In the genomic region with DNA sequence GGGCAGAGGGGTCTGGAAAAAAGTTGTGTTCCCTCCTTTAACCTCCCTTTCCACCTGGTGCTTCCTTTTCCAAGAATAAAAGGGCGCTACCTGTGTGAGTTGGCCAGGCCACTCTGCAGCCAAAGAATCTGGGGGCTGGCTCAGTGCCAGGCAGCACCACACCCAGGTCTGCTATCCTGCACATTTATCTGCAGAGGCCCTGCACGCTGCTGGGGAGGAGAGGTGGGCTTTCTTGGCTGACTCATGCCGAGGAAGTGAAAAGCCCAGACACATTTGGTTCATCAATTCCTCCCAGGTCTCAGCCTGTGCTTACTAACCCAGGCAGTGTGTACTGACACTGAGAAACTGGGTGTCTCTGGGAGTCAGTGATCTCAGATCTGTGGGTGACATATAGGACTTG, we compare ENCODE assay signal across 11 cellular contexts.
DNase-seq lines count a peak whose midpoint lies in the region; ATAC-seq, FAIRE-seq and TF ChIP-seq lines count a peak whose summit lies in the region.
"Had no signal": no experiment of that assay in that cellular context is flagged by ENCODE, and none has a peak within 500 bp of the region (broad histone marks: within the 10 kb centered on the region; RNA-seq: fewer than 3 reads in every experiment).

No MANE protein-coding gene starts in this region.

- H3K79me2 ChIP-seq in MM.1S (ENCODE audit: low read length) = no peaks in the 10 kb centered on the region

- no peaks in the 10 kb centered on the region for H3K4me1 ChIP-seq in HEK293 (ENCODE audit: control insufficient read depth, insufficient read depth, low read length)
- H3K4me1 ChIP-seq in pancreas = peaks cover 0 to 7% (median 0%) of the 10 kb centered on the region in 3 donors
- H3K4me1 ChIP-seq in MM.1S (ENCODE audit: low read length) = no peaks in the 10 kb centered on the region

- ATAC-seq in pancreas (peak; percentile 50 to 77 (median 68)), GM21526 (IDR thresholded peaks at IDR 0.05; ENCODE audit: low FRiP score, unreplicated experiment) (no peak)
- ATAC-seq in activated T-cell treated with anti-CD3 and anti-CD28 coated beads, Interleukin-2, amount 50 U/mL, for 4 hours = no peak

- H3K9me3 Mint-ChIP-seq in activated T-cell treated with anti-CD3 and anti-CD28 coated beads, Interleukin-2, amount 50 U/mL, for 4 hours = peaks cover 7% of the 10 kb centered on the region

- no peaks in the 10 kb centered on the region for H3K9me2 ChIP-seq in MM.1S (replicated peaks; ENCODE audit: insufficient read depth, low read length)

- DNase-seq in NCI-H69 (lab: John Stamatoyannopoulos, UW) = peak; percentile 58
- peak; percentile 97 for DNase-seq in epithelial cell of esophagus (ENCODE audit: low read depth)
- peak in 5 of 6 donors; percentile 36 to 75 (median 52) for DNase-seq in pancreas
- no peak for DNase-seq in activated T-cell treated with anti-CD3 and anti-CD28 coated beads, Interleukin-2, amount 50 U/mL, for 4 hours
- no peak for DNase-seq in MM.1S
- no peak for DNase-seq in NCI-H774 (lab: John Stamatoyannopoulos, UW)
- DNase-seq: KBM-7, T-helper 9 cell had no signal

- CTCF ChIA-PET in HEK293 (lab: Yijun Ruan, JAX) = interaction anchor here (0.6 kb wide), 1 partner anchor 18 kb away, joined by 5 read pairs; no protein-coding TSS in a partner anchor

- 28 to 34% methylated on average over 3 of the region's 3 CpGs for WGBS in pancreas, 2 donors

- no peaks in the 10 kb centered on the region for H3K36me3 ChIP-seq in HEK293 (ENCODE audit: control insufficient read depth in 2 of 2, insufficient read depth in 1 of 2, low read length in 2 of 2)
- no peaks in the 10 kb centered on the region for H3K36me3 ChIP-seq in pancreas
- H3K36me3 ChIP-seq in MM.1S (replicated peaks; ENCODE audit: insufficient read depth, low read length) = no peaks in the 10 kb centered on the region
- H3K36me3 ChIP-seq: tibial nerve had no signal

- H3K9ac ChIP-seq in MM.1S (ENCODE audit: low read length) = no peak overlapping the region

- no peak for TF ChIP-seq CTCF in HEK293 (tag by site-specific recombination; IDR thresholded peaks at IDR 0.05)
- TF ChIP-seq CTCF in epithelial cell of esophagus (IDR thresholded peaks at IDR 0.05; ENCODE audit: insufficient read depth, low read depth, low read length, missing control alignments) = no peak
- TF ChIP-seq CTCF in pancreas (IDR thresholded peaks at IDR 0.05) = no peak
- no peak for TF ChIP-seq CTCF in MM.1S (IDR thresholded peaks at IDR 0.05; ENCODE audit: low read length)

- no peak overlapping the region for H2AFZ ChIP-seq in MM.1S (ENCODE audit: low read length)

- H3K27me3 ChIP-seq in pancreas (no peaks in the 10 kb centered on the region), MM.1S (replicated peaks; ENCODE audit: insufficient read depth, low read length) (no peaks in the 10 kb centered on the region)
- H3K27me3 ChIP-seq: tibial nerve had no signal

- no peaks in the 10 kb centered on the region for H3F3A ChIP-seq in MM.1S (ENCODE audit: insufficient read depth, low read length)

- no peak overlapping the region for H3K4me3 Mint-ChIP-seq in activated T-cell treated with anti-CD3 and anti-CD28 coated beads, Interleukin-2, amount 50 U/mL, for 4 hours

- no peak for FAIRE-seq in pancreas (lab: Jason Lieb, UNC)

- no peaks in the 10 kb centered on the region for H4K20me1 ChIP-seq in MM.1S (ENCODE audit: insufficient read depth, low read length)

- intact Hi-C loops in pancreas (cut with DNase I) = no loop called here

- H3K36me3 Mint-ChIP-seq in activated T-cell treated with anti-CD3 and anti-CD28 coated beads, Interleukin-2, amount 50 U/mL, for 4 hours (ENCODE audit: insufficient read depth) = no peaks in the 10 kb centered on the region

- H3K9me3 ChIP-seq in HEK293 (ENCODE audit: control insufficient read depth, insufficient read depth, low read depth, low read length) = no peaks in the 10 kb centered on the region
- H3K9me3 ChIP-seq in pancreas = no peaks in the 10 kb centered on the region
- H3K9me3 ChIP-seq in MM.1S (replicated peaks; ENCODE audit: insufficient read depth, low read length) = no peaks in the 10 kb centered on the region
- H3K9me3 ChIP-seq: tibial nerve had no signal

- H3K27me3 Mint-ChIP-seq in activated T-cell treated with anti-CD3 and anti-CD28 coated beads, Interleukin-2, amount 50 U/mL, for 4 hours (ENCODE audit: low read depth) = peaks cover 6% of the 10 kb centered on the region

- H3K4me1 Mint-ChIP-seq in activated T-cell treated with anti-CD3 and anti-CD28 coated beads, Interleukin-2, amount 50 U/mL, for 4 hours (ENCODE audit: low read depth) = no peaks in the 10 kb centered on the region

- H3K27ac ChIP-seq in HEK293 (ENCODE audit: extremely low read depth, low read depth, low read length) (no peak overlapping the region), pancreas (no peak overlapping the region), MM.1S (ENCODE audit: low read length) (no peak overlapping the region)

- POLR2A ChIA-PET in HEK293 (lab: Yijun Ruan, JAX) = no interaction called here

- no peak overlapping the region for H3K4me2 ChIP-seq in MM.1S (ENCODE audit: low read depth, low read length)

- H3K4me3 ChIP-seq in HEK293 (ENCODE audit: low read depth, low read length) (no peak overlapping the region), epithelial cell of esophagus (ENCODE audit: low read length) (no peak overlapping the region), pancreas (no peak overlapping the region), MM.1S (ENCODE audit: low read length) (no peak overlapping the region)
- H3K4me3 ChIP-seq: tibial nerve had no signal

TF ChIP-seq in HEK293, 187 proteins besides CTCF, POLR2A, EP300 and RAD21:
- TF ChIP-seq ZNF660 (tag by site-specific recombination; IDR thresholded peaks at IDR 0.05) (peak; percentile 64; the same call in 1 of the 2 replicates), KLF1 (tag by site-specific recombination; IDR thresholded peaks at IDR 0.05) (peak; percentile 44; the same call in 1 of the 2 replicates), YY2 (tag by site-specific recombination; IDR thresholded peaks at IDR 0.05) (no peak), ZNF221 (tag by site-specific recombination; IDR thresholded peaks at IDR 0.05; ENCODE audit: borderline replicate concordance) (no peak), ZNF521 (tag by site-specific recombination; IDR thresholded peaks at IDR 0.05) (no peak), GLIS1 (tag by site-specific recombination; IDR thresholded peaks at IDR 0.05) (peak; percentile 53), ZNF16 (tag by site-specific recombination; IDR thresholded peaks at IDR 0.05; ENCODE audit: low read depth) (no peak), ZNF155 (tag by site-specific recombination; IDR thresholded peaks at IDR 0.05) (no peak), RBAK (tag by site-specific recombination; IDR thresholded peaks at IDR 0.05) (no peak)
- TF ChIP-seq, protein P1, sequence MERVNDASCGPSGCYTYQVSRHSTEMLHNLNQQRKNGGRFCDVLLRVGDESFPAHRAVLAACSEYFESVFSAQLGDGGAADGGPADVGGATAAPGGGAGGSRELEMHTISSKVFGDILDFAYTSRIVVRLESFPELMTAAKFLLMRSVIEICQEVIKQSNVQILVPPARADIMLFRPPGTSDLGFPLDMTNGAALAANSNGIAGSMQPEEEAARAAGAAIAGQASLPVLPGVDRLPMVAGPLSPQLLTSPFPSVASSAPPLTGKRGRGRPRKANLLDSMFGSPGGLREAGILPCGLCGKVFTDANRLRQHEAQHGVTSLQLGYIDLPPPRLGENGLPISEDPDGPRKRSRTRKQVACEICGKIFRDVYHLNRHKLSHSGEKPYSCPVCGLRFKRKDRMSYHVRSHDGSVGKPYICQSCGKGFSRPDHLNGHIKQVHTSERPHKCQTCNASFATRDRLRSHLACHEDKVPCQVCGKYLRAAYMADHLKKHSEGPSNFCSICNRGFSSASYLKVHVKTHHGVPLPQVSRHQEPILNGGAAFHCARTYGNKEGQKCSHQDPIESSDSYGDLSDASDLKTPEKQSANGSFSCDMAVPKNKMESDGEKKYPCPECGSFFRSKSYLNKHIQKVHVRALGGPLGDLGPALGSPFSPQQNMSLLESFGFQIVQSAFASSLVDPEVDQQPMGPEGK (tag by site-specific recombination; IDR thresholded peaks at IDR 0.05) = no peak
- TF ChIP-seq, protein P2, sequence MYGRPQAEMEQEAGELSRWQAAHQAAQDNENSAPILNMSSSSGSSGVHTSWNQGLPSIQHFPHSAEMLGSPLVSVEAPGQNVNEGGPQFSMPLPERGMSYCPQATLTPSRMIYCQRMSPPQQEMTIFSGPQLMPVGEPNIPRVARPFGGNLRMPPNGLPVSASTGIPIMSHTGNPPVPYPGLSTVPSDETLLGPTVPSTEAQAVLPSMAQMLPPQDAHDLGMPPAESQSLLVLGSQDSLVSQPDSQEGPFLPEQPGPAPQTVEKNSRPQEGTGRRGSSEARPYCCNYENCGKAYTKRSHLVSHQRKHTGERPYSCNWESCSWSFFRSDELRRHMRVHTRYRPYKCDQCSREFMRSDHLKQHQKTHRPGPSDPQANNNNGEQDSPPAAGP (tag by site-specific recombination; IDR thresholded peaks at IDR 0.05) = no peak
- TF ChIP-seq, protein P3, sequence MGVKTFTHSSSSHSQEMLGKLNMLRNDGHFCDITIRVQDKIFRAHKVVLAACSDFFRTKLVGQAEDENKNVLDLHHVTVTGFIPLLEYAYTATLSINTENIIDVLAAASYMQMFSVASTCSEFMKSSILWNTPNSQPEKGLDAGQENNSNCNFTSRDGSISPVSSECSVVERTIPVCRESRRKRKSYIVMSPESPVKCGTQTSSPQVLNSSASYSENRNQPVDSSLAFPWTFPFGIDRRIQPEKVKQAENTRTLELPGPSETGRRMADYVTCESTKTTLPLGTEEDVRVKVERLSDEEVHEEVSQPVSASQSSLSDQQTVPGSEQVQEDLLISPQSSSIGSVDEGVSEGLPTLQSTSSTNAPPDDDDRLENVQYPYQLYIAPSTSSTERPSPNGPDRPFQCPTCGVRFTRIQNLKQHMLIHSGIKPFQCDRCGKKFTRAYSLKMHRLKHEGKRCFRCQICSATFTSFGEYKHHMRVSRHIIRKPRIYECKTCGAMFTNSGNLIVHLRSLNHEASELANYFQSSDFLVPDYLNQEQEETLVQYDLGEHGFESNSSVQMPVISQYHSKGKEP (tag by site-specific recombination; IDR thresholded peaks at IDR 0.05) = 0 out of 2 replicates have a peak, but pooled peaks have one; percentile 32
- TF ChIP-seq, protein P4, sequence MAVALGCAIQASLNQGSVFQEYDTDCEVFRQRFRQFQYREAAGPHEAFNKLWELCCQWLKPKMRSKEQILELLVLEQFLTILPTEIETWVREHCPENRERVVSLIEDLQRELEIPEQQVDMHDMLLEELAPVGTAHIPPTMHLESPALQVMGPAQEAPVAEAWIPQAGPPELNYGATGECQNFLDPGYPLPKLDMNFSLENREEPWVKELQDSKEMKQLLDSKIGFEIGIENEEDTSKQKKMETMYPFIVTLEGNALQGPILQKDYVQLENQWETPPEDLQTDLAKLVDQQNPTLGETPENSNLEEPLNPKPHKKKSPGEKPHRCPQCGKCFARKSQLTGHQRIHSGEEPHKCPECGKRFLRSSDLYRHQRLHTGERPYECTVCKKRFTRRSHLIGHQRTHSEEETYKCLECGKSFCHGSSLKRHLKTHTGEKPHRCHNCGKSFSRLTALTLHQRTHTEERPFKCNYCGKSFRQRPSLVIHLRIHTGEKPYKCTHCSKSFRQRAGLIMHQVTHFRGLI (tag by site-specific recombination; IDR thresholded peaks at IDR 0.05) = 0 out of 2 replicates have a peak, but pooled peaks have one; percentile 12

Comparison
In these comparisons a context has a peak if more than half of its experiments do, and no peak if none do; other contexts are left out.
1. DNase-seq: peak in NCI-H69 (single experiment), epithelial cell of esophagus (single experiment) and pancreas (5 of 6); none in activated T-cell treated with anti-CD3 and anti-CD28 coated beads, Interleukin-2, amount 50 U/mL, for 4 hours (single experiment), MM.1S (single experiment) and NCI-H774 (single experiment).
2. ATAC-seq: peak in pancreas (4 of 4); none in activated T-cell treated with anti-CD3 and anti-CD28 coated beads, Interleukin-2, amount 50 U/mL, for 4 hours (0 of 2) and GM21526 (single experiment).